21 cellular contexts compared by ENCODE assay signal in the genomic region with DNA sequence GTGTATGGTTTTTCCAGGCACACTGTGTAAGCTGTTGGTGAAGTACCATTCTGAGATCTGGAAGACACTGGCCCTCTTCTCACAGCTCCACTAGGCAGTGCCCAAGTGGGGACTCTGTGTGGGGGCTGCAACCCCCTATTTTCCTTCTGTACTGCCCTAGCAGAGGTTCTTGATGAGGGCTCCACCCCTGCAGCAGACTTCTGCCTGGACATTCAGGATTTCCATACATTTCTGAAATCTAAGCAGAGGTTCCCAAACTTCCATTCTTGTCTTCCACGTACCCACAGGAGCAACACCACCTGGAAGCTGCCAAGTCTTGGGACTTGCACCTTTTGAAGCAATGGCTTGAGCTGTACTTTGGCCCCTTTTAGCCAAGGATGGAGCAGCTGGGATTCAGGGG.
DNase-seq lines count a peak whose midpoint lies in the region; FAIRE-seq and TF ChIP-seq lines count a peak whose summit lies in the region.
"Had no signal": no experiment of that assay in that cellular context is flagged by ENCODE, and none has a peak within 500 bp of the region (broad histone marks: within the 10 kb centered on the region; RNA-seq: fewer than 3 reads in every experiment).

No MANE protein-coding gene starts in this region.

- H3K4me1 ChIP-seq in BLaER1 (no peaks in the 10 kb centered on the region), HEK293 (ENCODE audit: control insufficient read depth, insufficient read depth, low read length) (no peaks in the 10 kb centered on the region), H1 (replicated peaks in 1 of 4; ENCODE audit: control insufficient read depth in 3 of 4, insufficient read depth in 4 of 4, low read length in 3 of 4) (no peaks in the 10 kb centered on the region)
- H3K4me1 ChIP-seq: A549, Caco-2, HAP-1 had no signal

- H3K14ac ChIP-seq in H1 (ENCODE audit: insufficient read length), result no peak overlapping the region

- no peak for TF ChIP-seq EP300 in H1 (IDR thresholded peaks at IDR 0.05; ENCODE audit: borderline replicate concordance in 1 of 2, low read depth in 2 of 2, low read length in 2 of 2)

- H2BK15ac ChIP-seq in H1 (ENCODE audit: low read length), result no peak overlapping the region

- no peaks in the 10 kb centered on the region for H3K23me2 ChIP-seq in H1 (ENCODE audit: low read depth, low read length)

- H3K36me3 ChIP-seq in BLaER1, result no peaks in the 10 kb centered on the region
- H3K36me3 ChIP-seq in HEK293 (ENCODE audit: control insufficient read depth in 2 of 2, insufficient read depth in 1 of 2, low read length in 2 of 2), result no peaks in the 10 kb centered on the region
- no peaks in the 10 kb centered on the region for H3K36me3 ChIP-seq in H1 (ENCODE audit: control insufficient read depth in 2 of 4, insufficient read depth in 4 of 4, low read length in 3 of 4)
- H3K36me3 ChIP-seq in WERI-Rb-1, result no peaks in the 10 kb centered on the region
- H3K36me3 ChIP-seq: HAP-1 had no signal

- no peak overlapping the region for H2BK12ac ChIP-seq in H1 (ENCODE audit: low read depth, low read length)

- no peak overlapping the region for H3K56ac ChIP-seq in H1 (replicated peaks; ENCODE audit: insufficient read length, low read depth, low read length)

- H4K20me1 ChIP-seq in BLaER1, result no peaks in the 10 kb centered on the region
- no peaks in the 10 kb centered on the region for H4K20me1 ChIP-seq in H1 (replicated peaks in 1 of 2; ENCODE audit: control insufficient read depth in 1 of 2, insufficient read depth in 2 of 2, low read length in 2 of 2)

- H4K8ac ChIP-seq in H1 (ENCODE audit: extremely low read depth, insufficient read depth, low read length), result no peak overlapping the region

- no peak overlapping the region for H3K4ac ChIP-seq in H1 (replicated peaks; ENCODE audit: insufficient read length, low read depth, low read length)

- H3K18ac ChIP-seq in H1 (ENCODE audit: extremely low read depth, low read length), result no peak overlapping the region

- H4K5ac ChIP-seq in H1 (ENCODE audit: insufficient read length, low read depth, low read length), result no peak overlapping the region

- no peaks in the 10 kb centered on the region for H3K27me3 ChIP-seq in BLaER1
- no peaks in the 10 kb centered on the region for H3K27me3 ChIP-seq in H1 (replicated peaks in 1 of 4; ENCODE audit: control insufficient read depth in 3 of 4, extremely low read depth in 1 of 4, insufficient read depth in 3 of 4, low read length in 3 of 4)
- H3K27me3 ChIP-seq in WERI-Rb-1 (ENCODE audit: insufficient read depth, low read depth, severe bottlenecking), result no peaks in the 10 kb centered on the region

- no peak for FAIRE-seq in H1 (lab: Jason Lieb, UNC)
- FAIRE-seq: A549, GM12891, GM18507, H54 had no signal

- H3K27ac ChIP-seq in BLaER1 (no peak overlapping the region), HEK293 (ENCODE audit: extremely low read depth, low read depth, low read length) (no peak overlapping the region), H1 (ENCODE audit: low read depth, low read length) (no peak overlapping the region), WERI-Rb-1 (no peak overlapping the region)
- H3K27ac ChIP-seq: A549, C4-2B had no signal

- no peak overlapping the region for H2AFZ ChIP-seq in H1 (ENCODE audit: low read length)
- H2AFZ ChIP-seq: GM23338 had no signal

- no peak overlapping the region for H3K23ac ChIP-seq in H1 (ENCODE audit: insufficient read length)

- no peak overlapping the region for H4K91ac ChIP-seq in H1 (replicated peaks; ENCODE audit: insufficient read length, low read length)

- no peak overlapping the region for H2BK20ac ChIP-seq in H1 (ENCODE audit: low read length)

- H3K9me3 ChIP-seq in BLaER1, result peaks cover 67% of the 10 kb centered on the region
- no peaks in the 10 kb centered on the region for H3K9me3 ChIP-seq in HEK293 (ENCODE audit: control insufficient read depth, insufficient read depth, low read depth, low read length)
- peaks cover 15 to 25% of the 10 kb centered on the region in 2 experiments for H3K9me3 ChIP-seq in H1 (ENCODE audit: insufficient read depth in 2 of 2, low read depth in 1 of 2, low read length in 1 of 2)
- peaks cover 29% of the 10 kb centered on the region for H3K9me3 ChIP-seq in WERI-Rb-1 (ENCODE audit: severe bottlenecking)

- peak overlapping the region; percentile 17; the same call in 1 of the 2 replicates for H3K4me3 ChIP-seq in BLaER1
- H3K4me3 ChIP-seq in HEK293 (ENCODE audit: low read depth, low read length), result no peak overlapping the region
- no peak overlapping the region for H3K4me3 ChIP-seq in H1 (ENCODE audit: extremely low read depth in 1 of 4, insufficient read depth in 2 of 4, low read depth in 3 of 4, low read length in 4 of 4)
- H3K4me3 ChIP-seq in WERI-Rb-1 (ENCODE audit: low read depth, low read length), result no peak overlapping the region
- H3K4me3 ChIP-seq: A549, GM23338, HAP-1 had no signal

- no peak overlapping the region for H2BK120ac ChIP-seq in H1 (replicated peaks; ENCODE audit: low read depth, low read length)

- POLR2A ChIA-PET in HEK293 (lab: Yijun Ruan, JAX) (no interaction called here), H1 (lab: Charles Lee; ENCODE audit: partially characterized antibody) (no interaction called here)

- TF ChIP-seq CTCF in HEK293 (tag by site-specific recombination; IDR thresholded peaks at IDR 0.05) (no peak), H1 (IDR thresholded peaks at IDR 0.05; ENCODE audit: control extremely low read depth in 1 of 3, insufficient read depth in 1 of 3, low read depth in 1 of 3, low read length in 3 of 3) (no peak), WERI-Rb-1 (IDR thresholded peaks at IDR 0.05; ENCODE audit: low read depth, low read length) (no peak)

- DNase-seq in H1 (ENCODE audit: low read depth in 1 of 2, low spot score in 2 of 2) (no peak), NCI-H82 treated with DMSO at 0.1 percent for 48 hours (lab: John Stamatoyannopoulos, UW; ENCODE audit: unreplicated experiment) (no peak), WERI-Rb-1 (no peak), hepatic stellate cell (ENCODE audit: low spot score) (no peak)
- DNase-seq in stimulated activated CD4-positive, alpha-beta T cell treated with anti-CD3 and anti-CD28 coated beads, Interleukin-2, amount 100 ng/mL, for 24 hours, result no peak
- DNase-seq: 8988T; Caco-2; CD4-positive, CD25-positive, alpha-beta regulatory T cell; CD8-positive, alpha-beta T cell; DMS153; DMS79 treated with DMSO at 0.1 percent for 48 hours; GF-D8 had no signal

- CTCF ChIA-PET in HEK293 (lab: Yijun Ruan, JAX), result no interaction called here
- CTCF ChIA-PET in H1 (lab: Charles Lee; ENCODE audit: partially characterized antibody), result interaction anchor here (1.9 kb wide), 1 partner anchor 20 kb away, joined by 5 read pairs; no protein-coding TSS in a partner anchor

- no peak overlapping the region for H3K4me2 ChIP-seq in BLaER1
- H3K4me2 ChIP-seq in H1 (ENCODE audit: insufficient read depth in 1 of 2, low read depth in 2 of 2, low read length in 2 of 2), result no peak overlapping the region
- H3K4me2 ChIP-seq: A549, GM23338 had no signal

- H2AK5ac ChIP-seq in H1 (ENCODE audit: low read depth, low read length), result no peak overlapping the region

- no peak for TF ChIP-seq RAD21 in H1 (IDR thresholded peaks at IDR 0.05 in 1 of 2, conservative IDR thresholded peaks at IDR 0.05 in 1 of 2; ENCODE audit: low read depth in 2 of 2, low read length in 2 of 2)

- 70% methylated on average over 1 of the region's 1 CpG; no CpG with 5 or more reads in 1 of the 2 experiments for WGBS in H1 (ENCODE audit: extremely low coverage in 1 of 2, insufficient coverage in 1 of 2, insufficient read length in 1 of 2, insufficient replicate concordance in 2 of 2, low coverage in 1 of 2, low lambda C conversion rate in 2 of 2, missing lambda C conversion rate in 1 of 2), 2 experiments

- no peak for TF ChIP-seq POLR2A in H1 (IDR thresholded peaks at IDR 0.05; ENCODE audit: control extremely low read depth in 1 of 2, low read depth in 2 of 2, low read length in 2 of 2)

- H2BK5ac ChIP-seq in H1 (ENCODE audit: low read depth, low read length), result no peak overlapping the region

- H3K79me1 ChIP-seq in H1 (ENCODE audit: low read depth, low read length), result no peaks in the 10 kb centered on the region

- no peaks in the 10 kb centered on the region for H3K79me2 ChIP-seq in H1 (ENCODE audit: control insufficient read depth in 1 of 2, insufficient read depth in 2 of 2, low read length in 2 of 2)

- H3K9ac ChIP-seq in BLaER1, result no peak overlapping the region
- no peak overlapping the region for H3K9ac ChIP-seq in H1 (replicated peaks in 1 of 4; ENCODE audit: extremely low read depth in 1 of 4, low read depth in 3 of 4, low read length in 3 of 4)

TF ChIP-seq in HEK293, 187 proteins besides CTCF, POLR2A, EP300 and RAD21 (continues in another document):
- no peak for TF ChIP-seq ZNF664 (tag by site-specific recombination; IDR thresholded peaks at IDR 0.05)
- no peak for TF ChIP-seq SCRT1 (tag by site-specific recombination; IDR thresholded peaks at IDR 0.05; ENCODE audit: borderline replicate concordance)
- TF ChIP-seq, protein P1, sequence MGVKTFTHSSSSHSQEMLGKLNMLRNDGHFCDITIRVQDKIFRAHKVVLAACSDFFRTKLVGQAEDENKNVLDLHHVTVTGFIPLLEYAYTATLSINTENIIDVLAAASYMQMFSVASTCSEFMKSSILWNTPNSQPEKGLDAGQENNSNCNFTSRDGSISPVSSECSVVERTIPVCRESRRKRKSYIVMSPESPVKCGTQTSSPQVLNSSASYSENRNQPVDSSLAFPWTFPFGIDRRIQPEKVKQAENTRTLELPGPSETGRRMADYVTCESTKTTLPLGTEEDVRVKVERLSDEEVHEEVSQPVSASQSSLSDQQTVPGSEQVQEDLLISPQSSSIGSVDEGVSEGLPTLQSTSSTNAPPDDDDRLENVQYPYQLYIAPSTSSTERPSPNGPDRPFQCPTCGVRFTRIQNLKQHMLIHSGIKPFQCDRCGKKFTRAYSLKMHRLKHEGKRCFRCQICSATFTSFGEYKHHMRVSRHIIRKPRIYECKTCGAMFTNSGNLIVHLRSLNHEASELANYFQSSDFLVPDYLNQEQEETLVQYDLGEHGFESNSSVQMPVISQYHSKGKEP (tag by site-specific recombination; IDR thresholded peaks at IDR 0.05), result no peak

TF ChIP-seq in H1, 55 proteins besides CTCF, POLR2A, EP300 and RAD21 (continues in another document):
- TF ChIP-seq SIN3A (conservative IDR thresholded peaks at IDR 0.05 in 1 of 2, IDR thresholded peaks at IDR 0.05 in 1 of 2; ENCODE audit: low read depth in 1 of 2, low read length in 2 of 2) (no peak), CBX5 (IDR thresholded peaks at IDR 0.05; ENCODE audit: low read depth, low read length) (0 out of 2 replicates have a peak, but pooled peaks have one; percentile 78), PHF8 (conservative IDR thresholded peaks at IDR 0.05; ENCODE audit: low read depth, low read length) (no peak), ASH2L (IDR thresholded peaks at IDR 0.05; ENCODE audit: low read length) (no peak), CHD2 (IDR thresholded peaks at IDR 0.05; ENCODE audit: low read length) (no peak)
